In the genomic region with DNA sequence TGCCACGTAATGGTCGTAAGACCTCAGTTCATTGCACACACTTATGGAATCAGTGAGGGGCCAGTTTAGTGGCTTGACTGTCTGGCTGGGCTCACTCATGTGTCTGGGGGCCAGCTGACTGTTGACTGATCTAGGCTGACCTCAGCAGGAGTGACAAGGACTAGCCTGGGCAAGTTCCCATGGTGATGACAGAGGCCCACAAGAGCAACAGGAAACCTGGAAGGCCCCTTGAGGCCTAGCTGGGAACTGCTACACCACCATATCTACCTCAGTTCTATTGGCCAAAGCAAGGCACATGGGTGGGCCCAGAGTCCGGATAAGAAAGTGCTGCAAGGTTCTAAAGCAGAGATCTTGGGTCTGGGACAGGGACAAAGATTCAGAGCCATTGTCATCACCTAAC, we compare ENCODE assay signal across 9 cellular contexts. TPM values are rescaled to one million over a fixed set of nuclear protein-coding genes. Genes with fewer than 3 reads are reported as not detected.
DNase-seq lines count a peak whose midpoint lies in the region; ATAC-seq and TF ChIP-seq lines count a peak whose summit lies in the region.
"Had no signal": no experiment of that assay in that cellular context is flagged by ENCODE, and none has a peak within 500 bp of the region (broad histone marks: within the 10 kb centered on the region; RNA-seq: fewer than 3 reads in every experiment).

No MANE protein-coding gene starts in this region.

- peaks cover 11% of the 10 kb centered on the region for H3K27me3 Mint-ChIP-seq in activated naive CD8-positive, alpha-beta T cell treated with anti-CD3 and anti-CD28 coated beads, Interleukin-2, amount 10 ng/mL, durations not matched to agents 7 days and 5 days
- H3K27me3 Mint-ChIP-seq in activated T-helper 1 cell treated with anti-CD3 and anti-CD28 coated beads, Interleukin-12 subunit alpha, Interleukin-12 subunit beta, Interleukin-2, Interleukin-4 antibody, amounts not matched to agents 30 ng/mL and 10 ng/mL and 1 ng/mL, durations not matched to agents 14 hours and 24 hours and 36 hours (ENCODE audit: insufficient read depth): peaks cover 5% of the 10 kb centered on the region
- H3K27me3 Mint-ChIP-seq in mesothelial cell of epicardium (ENCODE audit: low read depth): no peaks in the 10 kb centered on the region

- no peak for TF ChIP-seq CTCF in mucosa of descending colon (IDR thresholded peaks at IDR 0.05)
- no peak for TF ChIP-seq CTCF in mesothelial cell of epicardium (IDR thresholded peaks at IDR 0.05; ENCODE audit: unreplicated experiment)

- H3K4me3 Mint-ChIP-seq in activated naive CD8-positive, alpha-beta T cell treated with anti-CD3 and anti-CD28 coated beads, Interleukin-2, amount 10 ng/mL, durations not matched to agents 7 days and 5 days: no peak overlapping the region
- H3K4me3 Mint-ChIP-seq in activated T-helper 1 cell treated with anti-CD3 and anti-CD28 coated beads, Interleukin-12 subunit alpha, Interleukin-12 subunit beta, Interleukin-2, Interleukin-4 antibody, amounts not matched to agents 30 ng/mL and 10 ng/mL and 1 ng/mL, durations not matched to agents 14 hours and 24 hours and 36 hours: no peak overlapping the region
- no peak overlapping the region for H3K4me3 Mint-ChIP-seq in mesothelial cell of epicardium

- no peaks in the 10 kb centered on the region for H3K36me3 Mint-ChIP-seq in activated naive CD8-positive, alpha-beta T cell treated with anti-CD3 and anti-CD28 coated beads, Interleukin-2, amount 10 ng/mL, durations not matched to agents 7 days and 5 days
- no peaks in the 10 kb centered on the region for H3K36me3 Mint-ChIP-seq in activated T-helper 1 cell treated with anti-CD3 and anti-CD28 coated beads, Interleukin-12 subunit alpha, Interleukin-12 subunit beta, Interleukin-2, Interleukin-4 antibody, amounts not matched to agents 30 ng/mL and 10 ng/mL and 1 ng/mL, durations not matched to agents 14 hours and 24 hours and 36 hours (ENCODE audit: low read depth)
- peaks cover 5% of the 10 kb centered on the region for H3K36me3 Mint-ChIP-seq in mesothelial cell of epicardium

- POLR2A ChIA-PET in activated naive CD8-positive, alpha-beta T cell treated with anti-CD3 and anti-CD28 coated beads, Interleukin-2, amount 10 ng/mL, durations not matched to agents 7 days and 5 days (lab: Charles Lee): no interaction called here

- no peaks in the 10 kb centered on the region for H3K9me3 Mint-ChIP-seq in activated naive CD8-positive, alpha-beta T cell treated with anti-CD3 and anti-CD28 coated beads, Interleukin-2, amount 10 ng/mL, durations not matched to agents 7 days and 5 days
- no peaks in the 10 kb centered on the region for H3K9me3 Mint-ChIP-seq in activated T-helper 1 cell treated with anti-CD3 and anti-CD28 coated beads, Interleukin-12 subunit alpha, Interleukin-12 subunit beta, Interleukin-2, Interleukin-4 antibody, amounts not matched to agents 30 ng/mL and 10 ng/mL and 1 ng/mL, durations not matched to agents 14 hours and 24 hours and 36 hours
- H3K9me3 Mint-ChIP-seq in mesothelial cell of epicardium: peaks cover under 1% of the 10 kb centered on the region

- intact Hi-C loops in mucosa of descending colon (cut with DNase I, micrococcal nuclease): no loop called here
- intact Hi-C loops in activated T-helper 1 cell treated with anti-CD3 and anti-CD28 coated beads, Interleukin-12 subunit alpha, Interleukin-12 subunit beta, Interleukin-2, Interleukin-4 antibody, amounts not matched to agents 30 ng/mL and 10 ng/mL and 1 ng/mL, durations not matched to agents 14 hours and 24 hours and 36 hours (cut with micrococcal nuclease): no loop called here

- H3K9me3 ChIP-seq in mucosa of descending colon: no peaks in the 10 kb centered on the region

- ATAC-seq in GM21619 (IDR thresholded peaks at IDR 0.05; ENCODE audit: unreplicated experiment) (peak; percentile 73), mucosa of descending colon (peak; percentile 70)
- peak; percentile 67 for ATAC-seq in activated naive CD8-positive, alpha-beta T cell treated with anti-CD3 and anti-CD28 coated beads, Interleukin-2, amount 10 ng/mL, durations not matched to agents 7 days and 5 days (ENCODE audit: low read depth)

- H3K4me1 ChIP-seq in mucosa of descending colon (ENCODE audit: low read depth): no peaks in the 10 kb centered on the region

- H3K36me3 ChIP-seq in mucosa of descending colon (ENCODE audit: low read depth): no peaks in the 10 kb centered on the region

- DNase-seq in DMS153 (lab: John Stamatoyannopoulos, UW): peak; percentile 38
- DNase-seq in DMS153 treated with DMSO at 0.1 percent for 48 hours (lab: John Stamatoyannopoulos, UW; ENCODE audit: unreplicated experiment): no peak
- peak; percentile 81 for DNase-seq in MV-4-11 (lab: John Stamatoyannopoulos, UW)
- no peak for DNase-seq in activated naive CD8-positive, alpha-beta T cell treated with anti-CD3 and anti-CD28 coated beads, Interleukin-2, amount 10 ng/mL, durations not matched to agents 7 days and 5 days
- no peak for DNase-seq in mucosa of descending colon
- DNase-seq in activated T-helper 1 cell treated with anti-CD3 and anti-CD28 coated beads, Interleukin-12 subunit alpha, Interleukin-12 subunit beta, Interleukin-2, Interleukin-4 antibody, amounts not matched to agents 30 ng/mL and 10 ng/mL and 1 ng/mL, durations not matched to agents 14 hours and 24 hours and 36 hours (ENCODE audit: low spot score): no peak
- no peak for DNase-seq in mesothelial cell of epicardium (ENCODE audit: low spot score in 2 of 2, unreplicated experiment in 2 of 2)
- DNase-seq: right cardiac atrium had no signal

- peak overlapping the region; percentile 38 for H3K27ac Mint-ChIP-seq in activated naive CD8-positive, alpha-beta T cell treated with anti-CD3 and anti-CD28 coated beads, Interleukin-2, amount 10 ng/mL, durations not matched to agents 7 days and 5 days
- no peak overlapping the region for H3K27ac Mint-ChIP-seq in activated T-helper 1 cell treated with anti-CD3 and anti-CD28 coated beads, Interleukin-12 subunit alpha, Interleukin-12 subunit beta, Interleukin-2, Interleukin-4 antibody, amounts not matched to agents 30 ng/mL and 10 ng/mL and 1 ng/mL, durations not matched to agents 14 hours and 24 hours and 36 hours
- no peak overlapping the region for H3K27ac Mint-ChIP-seq in mesothelial cell of epicardium

- no peaks in the 10 kb centered on the region for H3K4me1 Mint-ChIP-seq in activated naive CD8-positive, alpha-beta T cell treated with anti-CD3 and anti-CD28 coated beads, Interleukin-2, amount 10 ng/mL, durations not matched to agents 7 days and 5 days
- H3K4me1 Mint-ChIP-seq in activated T-helper 1 cell treated with anti-CD3 and anti-CD28 coated beads, Interleukin-12 subunit alpha, Interleukin-12 subunit beta, Interleukin-2, Interleukin-4 antibody, amounts not matched to agents 30 ng/mL and 10 ng/mL and 1 ng/mL, durations not matched to agents 14 hours and 24 hours and 36 hours (ENCODE audit: low read depth): no peaks in the 10 kb centered on the region
- H3K4me1 Mint-ChIP-seq in mesothelial cell of epicardium: peaks cover 12% of the 10 kb centered on the region

- no peak overlapping the region for H3K4me3 ChIP-seq in mucosa of descending colon

RNA-seq across cellular contexts. Expression of a gene that starts 21.3 kb away (rescaled TPM):
- total RNA-seq in activated naive CD8-positive, alpha-beta T cell treated with anti-CD3 and anti-CD28 coated beads, Interleukin-2, amount 10 ng/mL, durations not matched to agents 7 days and 5 days: not detected
- total RNA-seq in mucosa of descending colon: 10 to 100 TPM; 18.0 to 74.5 (median 36.0) TPM
- not detected in 2 replicates for total RNA-seq in activated T-helper 1 cell treated with anti-CD3 and anti-CD28 coated beads, Interleukin-12 subunit alpha, Interleukin-12 subunit beta, Interleukin-2, Interleukin-4 antibody, amounts not matched to agents 30 ng/mL and 10 ng/mL and 1 ng/mL, durations not matched to agents 14 hours and 24 hours and 36 hours
- 36.9 to 41.0 TPM (median 37.9 TPM) in 3 replicates for total RNA-seq in mesothelial cell of epicardium

Comparison
In these comparisons a context has a peak if more than half of its experiments do, and no peak if none do; other contexts are left out.
1. DNase-seq: peak in DMS153 (single experiment) and MV-4-11 (single experiment); none in DMS153 treated with DMSO at 0.1 percent for 48 hours (single experiment), activated naive CD8-positive, alpha-beta T cell treated with anti-CD3 and anti-CD28 coated beads, Interleukin-2, amount 10 ng/mL, durations not matched to agents 7 days and 5 days (single experiment), mucosa of descending colon (0 of 3), activated T-helper 1 cell treated with anti-CD3 and anti-CD28 coated beads, Interleukin-12 subunit alpha, Interleukin-12 subunit beta, Interleukin-2, Interleukin-4 antibody, amounts not matched to agents 30 ng/mL and 10 ng/mL and 1 ng/mL, durations not matched to agents 14 hours and 24 hours and 36 hours (single experiment) and mesothelial cell of epicardium (0 of 2).
2. RNA of a gene that starts 21.3 kb away (total RNA-seq): 36.9 to 41.0 TPM in mesothelial cell of epicardium and 18.0 to 74.5 TPM in mucosa of descending colon; not detected in activated naive CD8-positive, alpha-beta T cell treated with anti-CD3 and anti-CD28 coated beads, Interleukin-2, amount 10 ng/mL, durations not matched to agents 7 days and 5 days and not detected in activated T-helper 1 cell treated with anti-CD3 and anti-CD28 coated beads, Interleukin-12 subunit alpha, Interleukin-12 subunit beta, Interleukin-2, Interleukin-4 antibody, amounts not matched to agents 30 ng/mL and 10 ng/mL and 1 ng/mL, durations not matched to agents 14 hours and 24 hours and 36 hours; every median in the first group is over 10 times any median in the second.
3. Peak in every context shown above with its lines, with median percentiles within 50 percentile points of each other: ATAC-seq.